ENCODE assay signal across 20 cellular contexts in genomic region chr10:13231808-13232207, GRCh38. TPM values are rescaled to one million over a fixed set of nuclear protein-coding genes. Genes with fewer than 3 reads are reported as not detected.
DNase-seq lines count a peak whose midpoint lies in the region; ATAC-seq, FAIRE-seq and TF ChIP-seq lines count a peak whose summit lies in the region.
"Had no signal": no experiment of that assay in that cellular context is flagged by ENCODE, and none has a peak within 500 bp of the region (broad histone marks: within the 10 kb centered on the region; RNA-seq: fewer than 3 reads in every experiment).

No MANE protein-coding gene starts in this region.

- FAIRE-seq in bronchial epithelial cell (lab: Jason Lieb, UNC), result peak; percentile 36
- FAIRE-seq: A549, D721Med, H54 had no signal

- no peaks in the 10 kb centered on the region for H3K36me3 ChIP-seq in bronchial epithelial cell (ENCODE audit: control insufficient read depth, insufficient read depth, low read length)
- H3K36me3 ChIP-seq in brain microvascular endothelial cell (replicated peaks), result no peaks in the 10 kb centered on the region
- H3K36me3 ChIP-seq: BE2C had no signal

- H3K27me3 ChIP-seq in bronchial epithelial cell (ENCODE audit: control insufficient read depth, insufficient read depth, low read length) (peaks cover 1% of the 10 kb centered on the region), brain microvascular endothelial cell (replicated peaks) (peaks cover 3% of the 10 kb centered on the region)
- H3K27me3 ChIP-seq: BE2C had no signal

- no peak overlapping the region for H3K27ac ChIP-seq in brain microvascular endothelial cell
- H3K27ac ChIP-seq: A549, C4-2B had no signal

- ATAC-seq in HG02852 (IDR thresholded peaks at IDR 0.05; ENCODE audit: unreplicated experiment) (no peak), HG03159 (IDR thresholded peaks at IDR 0.05; ENCODE audit: unreplicated experiment) (no peak)
- ATAC-seq: A549; CD8-positive, alpha-beta T cell; HCT116 had no signal

- in situ Hi-C loops in brain microvascular endothelial cell (cut with HindIII; ENCODE audit: low pct_ligation_motif_present, low sequenced_read_pairs), result no loop called here

- TF ChIP-seq CTCF in bronchial epithelial cell (IDR thresholded peaks at IDR 0.05; ENCODE audit: insufficient read depth, low read length, severe bottlenecking) (no peak), epithelial cell of esophagus (IDR thresholded peaks at IDR 0.05; ENCODE audit: insufficient read depth, low read depth, low read length, missing control alignments) (no peak), brain microvascular endothelial cell (IDR thresholded peaks at IDR 0.05; ENCODE audit: low read depth, low read length, missing control alignments) (no peak)

- H3K4me3 ChIP-seq in bronchial epithelial cell (ENCODE audit: low read depth, low read length) (no peak overlapping the region), epithelial cell of esophagus (ENCODE audit: low read length) (no peak overlapping the region), brain microvascular endothelial cell (ENCODE audit: low read depth, low read length) (no peak overlapping the region)
- H3K4me3 ChIP-seq: A549 had no signal

- DNase-seq in DMS53 (lab: John Stamatoyannopoulos, UW), result peak; percentile 58
- DNase-seq in DMS53 treated with DMSO at 0.1 percent for 48 hours (lab: John Stamatoyannopoulos, UW; ENCODE audit: unreplicated experiment), result peak; percentile 14
- DNase-seq in bronchial epithelial cell (ENCODE audit: low read depth), result no peak
- DNase-seq in epithelial cell of esophagus (ENCODE audit: low read depth), result peak; percentile 11
- no peak for DNase-seq in NCI-H1694 treated with DMSO at 0.1 percent for 48 hours (lab: John Stamatoyannopoulos, UW)
- no peak for DNase-seq in brain microvascular endothelial cell
- DNase-seq: CD8-positive, alpha-beta T cell; COR-L47; DMS153; GF-D8; IMR-90 had no signal

RNA-seq across cellular contexts. Expression of gene UCMA, which starts 2.4 kb away (rescaled TPM):
- total RNA-seq in bronchial epithelial cell, result not detected in 2 replicates
- total RNA-seq: CD8-positive, alpha-beta T cell; HT-29; IMR-90 had no signal

Comparison
In these comparisons a context has a peak if more than half of its experiments do, and no peak if none do; other contexts are left out.
1. DNase-seq: peak in DMS53 (single experiment), DMS53 treated with DMSO at 0.1 percent for 48 hours (single experiment) and epithelial cell of esophagus (single experiment); none in bronchial epithelial cell (single experiment), NCI-H1694 treated with DMSO at 0.1 percent for 48 hours (single experiment) and brain microvascular endothelial cell (single experiment).